ENCODE assay signal across 8 cellular contexts in the genomic region with DNA sequence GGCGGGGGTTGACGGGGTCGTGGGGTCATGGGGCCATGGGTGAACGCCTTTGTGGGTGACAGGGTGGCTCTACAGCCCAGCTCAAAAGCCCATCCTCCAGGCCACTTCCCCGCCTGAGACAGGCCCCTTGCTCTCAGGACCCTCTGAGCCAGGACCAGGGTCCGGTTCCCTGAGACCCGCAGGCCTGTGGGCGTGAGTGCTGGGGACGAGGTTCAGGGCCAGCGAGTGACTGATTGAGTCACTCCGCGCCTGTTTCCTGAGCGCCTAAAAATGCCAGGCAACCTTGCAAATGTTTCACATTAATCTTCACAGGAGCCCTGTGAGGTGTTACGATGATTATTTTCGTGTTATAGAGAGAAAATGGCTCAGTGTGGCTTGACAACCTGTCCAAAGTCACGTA.
DNase-seq lines count a peak whose midpoint lies in the region; ATAC-seq and TF ChIP-seq lines count a peak whose summit lies in the region.

No MANE protein-coding gene starts in this region.

- H3K79me2 ChIP-seq in OCI-LY7 (ENCODE audit: insufficient read depth, low read depth, low read length): peaks cover 5% of the 10 kb centered on the region; the same call in 1 of the 2 replicates
- H3K79me2 ChIP-seq in osteoblast (ENCODE audit: insufficient read depth, low read length): peaks cover 14% of the 10 kb centered on the region

- TSS peak; percentile 51 for BruUV-seq in OCI-LY7 (replicated peaks; lab: Mats Ljungman, UMichigan)

- ATAC-seq in GM18858 (IDR thresholded peaks at IDR 0.05; ENCODE audit: unreplicated experiment): no peak

- intact Hi-C loops in OCI-LY7 (cut with micrococcal nuclease; ENCODE audit: unreplicated experiment): no loop called here

- TF ChIP-seq CTCF in OCI-LY7 (conservative IDR thresholded peaks at IDR 0.05; ENCODE audit: low read length) (no peak), epithelial cell of esophagus (IDR thresholded peaks at IDR 0.05; ENCODE audit: insufficient read depth, low read depth, low read length, missing control alignments) (no peak), osteoblast (IDR thresholded peaks at IDR 0.05; ENCODE audit: extremely low read depth, low read depth, low read length) (no peak)

- peak overlapping the region; percentile 97; the same call in 1 of the 2 replicates for H2AFZ ChIP-seq in OCI-LY7 (ENCODE audit: low read length)
- peak overlapping the region; percentile 51 for H2AFZ ChIP-seq in osteoblast (ENCODE audit: low read length)

- H3K9me3 ChIP-seq in OCI-LY7 (ENCODE audit: low read length) (no peaks in the 10 kb centered on the region), osteoblast (ENCODE audit: low read depth, low read length) (no peaks in the 10 kb centered on the region)

- H3K9me2 ChIP-seq in OCI-LY7 (ENCODE audit: insufficient read depth, low read length): no peaks in the 10 kb centered on the region

- POLR2A ChIA-PET in OCI-LY7 (lab: Charles Lee): no interaction called here

- H3K27ac ChIP-seq in OCI-LY7 (ENCODE audit: low read depth, low read length, poor library complexity, severe bottlenecking): peak overlapping the region; percentile 28
- peak overlapping the region; percentile 84 for H3K27ac ChIP-seq in osteoblast (ENCODE audit: low read depth, low read length)

- CTCF ChIA-PET in OCI-LY7 (lab: Charles Lee; ENCODE audit: unreplicated experiment): no interaction called here

- H3K36me3 ChIP-seq in OCI-LY7 (ENCODE audit: insufficient read depth, low read length) (peaks cover 6% of the 10 kb centered on the region), osteoblast (ENCODE audit: insufficient read depth, low read length) (peaks cover 15% of the 10 kb centered on the region)

- H4K20me1 ChIP-seq in OCI-LY7 (ENCODE audit: insufficient read depth, low read length) (no peaks in the 10 kb centered on the region), osteoblast (ENCODE audit: insufficient read depth, low read length) (no peaks in the 10 kb centered on the region)

- peak overlapping the region; percentile 93 for H3K4me3 ChIP-seq in OCI-LY7 (ENCODE audit: low read depth, low read length, poor library complexity, severe bottlenecking)
- H3K4me3 ChIP-seq in epithelial cell of esophagus (ENCODE audit: low read length): peak overlapping the region; percentile 62
- peak overlapping the region; percentile 81 for H3K4me3 ChIP-seq in osteoblast (ENCODE audit: insufficient read depth, low read length)

- H3K4me2 ChIP-seq in OCI-LY7 (ENCODE audit: low read length): peak overlapping the region; percentile 89
- peak overlapping the region; percentile 88 for H3K4me2 ChIP-seq in osteoblast (ENCODE audit: insufficient read depth, low read length)

- H3K27me3 ChIP-seq in osteoblast (ENCODE audit: insufficient read depth, low read length): no peaks in the 10 kb centered on the region

- H3K4me1 ChIP-seq in OCI-LY7 (ENCODE audit: insufficient read depth, low read length, poor library complexity, severe bottlenecking) (peaks cover 10% of the 10 kb centered on the region), osteoblast (ENCODE audit: insufficient read depth, low read length) (peaks cover 14% of the 10 kb centered on the region)

- peak; percentile 27 for DNase-seq in activated gamma-delta T cell (lab: John Stamatoyannopoulos, UW)
- no peak for DNase-seq in activated gamma-delta T cell treated with Interleukin-2 at 50 U/mL for 16 hours
- no peak for DNase-seq in OCI-LY7 (ENCODE audit: low spot score)
- DNase-seq in epithelial cell of esophagus (ENCODE audit: low read depth): peak; percentile 4
- peak; percentile 42 for DNase-seq in osteoblast (ENCODE audit: insufficient read length, low spot score, missing footprints)
- DNase-seq in ecto neural progenitor cell (ENCODE audit: low spot score): no peak
- no peak for DNase-seq in NCI-H82 (lab: John Stamatoyannopoulos, UW)

Comparison
In these comparisons a context has a peak if more than half of its experiments do, and no peak if none do; other contexts are left out.
1. DNase-seq: peak in activated gamma-delta T cell (single experiment), epithelial cell of esophagus (single experiment) and osteoblast (single experiment); none in activated gamma-delta T cell treated with Interleukin-2 at 50 U/mL for 16 hours (single experiment), OCI-LY7 (single experiment), ecto neural progenitor cell (single experiment) and NCI-H82 (single experiment).
2. Peak in every context shown above with its lines, with median percentiles within 50 percentile points of each other: H3K4me3 ChIP-seq.